Comparison of ENCODE assay signal across 21 cellular contexts in genomic region chr4:183926950-183927349, GRCh38.
"Had no signal": no experiment of that assay in that cellular context is flagged by ENCODE, and none has a peak within 500 bp of the region (broad histone marks: within the 10 kb centered on the region; RNA-seq: fewer than 3 reads in every experiment).

No MANE protein-coding gene starts in this region.

- H3K9me3 ChIP-seq: esophagus muscularis mucosa, gastroesophageal sphincter, heart left ventricle, left ventricle myocardium inferior, lower lobe of right lung, mucosa of descending colon had no signal

- DNase-seq: dermis blood vessel endothelial cell; dorsolateral prefrontal cortex; effector CD4-positive, alpha-beta T cell; effector memory CD4-positive, alpha-beta T cell; foreskin keratinocyte; heart left ventricle; hippocampal formation; left cardiac atrium; left ventricle myocardium inferior; lower lobe of right lung; mesenchymal stem cell; mucosa of descending colon; naive B cell had no signal

- H3K4me1 ChIP-seq: esophagus muscularis mucosa, gastroesophageal sphincter, lower lobe of right lung had no signal

- H3K27me3 ChIP-seq: dorsolateral prefrontal cortex, esophagus muscularis mucosa, gastroesophageal sphincter, heart left ventricle had no signal

- H3K36me3 ChIP-seq: esophagus muscularis mucosa, gastroesophageal sphincter, heart left ventricle, left ventricle myocardium inferior, lower lobe of right lung had no signal

- H3K4me3 ChIP-seq: coronary artery, dorsolateral prefrontal cortex, esophagus muscularis mucosa, gastroesophageal sphincter, heart left ventricle, left ventricle myocardium inferior, lower lobe of right lung, mucosa of descending colon had no signal

- FAIRE-seq: colon, endothelial cell of umbilical vein, frontal cortex, islet of Langerhans, keratinocyte had no signal

- H3K27ac ChIP-seq: coronary artery, esophagus muscularis mucosa, foreskin keratinocyte, gastroesophageal sphincter, heart left ventricle, left ventricle myocardium inferior, lower lobe of right lung had no signal

- ATAC-seq: foreskin keratinocyte, gastroesophageal sphincter, heart left ventricle, left cardiac atrium, lower lobe of right lung, mucosa of descending colon had no signal
